8 cellular contexts compared by ENCODE assay signal in the genomic region with DNA sequence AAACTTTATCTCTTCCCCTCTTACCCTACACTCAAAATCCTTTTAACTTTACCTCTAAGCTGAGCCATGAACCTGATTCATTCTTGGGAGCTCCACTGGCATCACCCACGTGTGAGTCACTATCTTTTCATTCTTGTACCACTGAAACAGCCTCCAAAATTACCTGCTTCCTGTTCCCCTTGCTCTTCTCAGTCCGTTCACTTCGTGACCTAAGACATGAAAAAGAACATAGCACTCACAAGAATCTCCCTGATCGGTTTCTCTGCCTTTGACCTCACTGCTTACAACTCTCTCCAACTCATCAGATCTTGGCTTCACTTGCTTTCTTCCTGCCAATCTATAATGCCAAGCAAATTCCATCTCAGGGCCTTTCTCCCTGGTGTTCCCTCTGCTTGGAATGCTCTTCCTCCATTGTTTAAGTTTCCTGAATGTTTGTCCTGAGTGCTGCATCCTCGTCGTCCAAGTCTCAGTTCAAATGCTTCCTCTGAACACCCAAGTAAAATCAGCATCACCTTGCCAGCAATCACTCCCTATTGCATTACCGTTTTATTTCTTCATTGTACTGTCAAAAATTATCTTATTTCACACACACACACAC. TPM values are rescaled to one million over a fixed set of nuclear protein-coding genes. Genes with fewer than 3 reads are reported as not detected.
A peak's percentile ranks its signal among the peaks of the same experiment; 100 is the strongest.
DNase-seq lines count a peak whose midpoint lies in the region; ATAC-seq and TF ChIP-seq lines count a peak whose summit lies in the region.

No MANE protein-coding gene starts in this region.

- POLR2A ChIA-PET in AG04450 (lab: Yijun Ruan, JAX) (interaction anchor here (0.6 to 1.2 kb wide), 3 partner anchors 9 to 544 kb away, joined by 3 to 6 read pairs (median 4); a partner anchor contains a TSS), A673 (lab: Charles Lee; ENCODE audit: low non-redundant PET) (no interaction called here)

- H3K27ac ChIP-seq in AG04450 (ENCODE audit: low read depth, low read length) (peak overlapping the region; percentile 49), substantia nigra (ENCODE audit: low read depth, low read length, poor library complexity, severe bottlenecking) (no peak overlapping the region), left ventricle myocardium inferior (replicated peaks) (no peak overlapping the region), A673 (ENCODE audit: low read depth, low read length, poor library complexity, severe bottlenecking) (no peak overlapping the region)

- peak; percentile 70 for ATAC-seq in GM21423 (IDR thresholded peaks at IDR 0.05; ENCODE audit: unreplicated experiment)

- H3K4me3 ChIP-seq in AG04450 (ENCODE audit: low read depth, low read length) (no peak overlapping the region), left ventricle myocardium inferior (no peak overlapping the region), A673 (ENCODE audit: low read depth, low read length, poor library complexity, severe bottlenecking) (no peak overlapping the region)

- CTCF ChIA-PET in AG04450 (lab: Charles Lee): interaction anchor here (1.0 to 2.0 kb wide), 4 partner anchors 15 to 801 kb away, joined by 3 to 6 read pairs (median 4); a partner anchor contains a TSS
- CTCF ChIA-PET in A673 (lab: Charles Lee): no interaction called here

- H3K4me1 ChIP-seq in left ventricle myocardium inferior (no peaks in the 10 kb centered on the region), A673 (ENCODE audit: insufficient read depth, low read length, poor library complexity, severe bottlenecking) (peaks cover 15% of the 10 kb centered on the region)

- BruUV-seq in A673 (replicated peaks; lab: Mats Ljungman, UMichigan): no TSS peak

- intact Hi-C loops in left ventricle myocardium inferior (cut with micrococcal nuclease): no loop called here
- intact Hi-C loops in A673 (cut with micrococcal nuclease; ENCODE audit: unreplicated experiment): loop anchor here (10.0 kb wide), 1 partner anchor 805 kb away; no protein-coding TSS in a partner anchor

- H3K27me3 ChIP-seq in AG04450 (ENCODE audit: control insufficient read depth, insufficient read depth, low read length) (no peaks in the 10 kb centered on the region), left ventricle myocardium inferior (ENCODE audit: low read depth) (no peaks in the 10 kb centered on the region), A673 (replicated peaks; ENCODE audit: insufficient read depth, low read depth, low read length, poor library complexity) (no peaks in the 10 kb centered on the region)

- H3K9me3 ChIP-seq in AG04450 (ENCODE audit: control insufficient read depth, insufficient read depth, low read length) (no peaks in the 10 kb centered on the region), left ventricle myocardium inferior (replicated peaks) (no peaks in the 10 kb centered on the region), A673 (ENCODE audit: low read depth, low read length, poor library complexity, severe bottlenecking) (no peaks in the 10 kb centered on the region)

- TF ChIP-seq CTCF in AG04450 (IDR thresholded peaks at IDR 0.05; ENCODE audit: low read depth, low read length) (no peak), left ventricle myocardium inferior (IDR thresholded peaks at IDR 0.05; ENCODE audit: borderline replicate concordance) (no peak), A673 (conservative IDR thresholded peaks at IDR 0.05; ENCODE audit: low read depth, low read length) (no peak)

- H3K36me3 ChIP-seq in left ventricle myocardium inferior: no peaks in the 10 kb centered on the region
- H3K36me3 ChIP-seq in A673 (ENCODE audit: insufficient read depth, low read length, poor library complexity, severe bottlenecking): no peaks in the 10 kb centered on the region

- DNase-seq in AG04450 (ENCODE audit: low read depth, low spot score): no peak
- peak; percentile 90 for DNase-seq in NCI-H226
- peak; percentile 64 for DNase-seq in dermis blood vessel endothelial cell
- DNase-seq in NCI-H524 (lab: John Stamatoyannopoulos, UW): no peak
- no peak for DNase-seq in substantia nigra (lab: John Stamatoyannopoulos, UW)
- DNase-seq in left ventricle myocardium inferior: no peak
- no peak for DNase-seq in A673 (ENCODE audit: low spot score)

RNA-seq across cellular contexts. Expression of a gene that starts 9.2 kb away (rescaled TPM):
- 299 and 335 TPM in 2 replicates for polyA plus RNA-seq in AG04450 (2011; rRNA removed)
- 219 and 237 TPM in 2 replicates for polyA minus RNA-seq in AG04450 (2011; rRNA and poly(A)+ RNA removed)
- total RNA-seq in dermis blood vessel endothelial cell: 2.0 and 5.4 TPM in 2 replicates
- total RNA-seq in left ventricle myocardium inferior: 7.0 TPM
- 11.3 and 19.7 TPM in 2 replicates for total RNA-seq in A673 (2021)

RNA-seq across cellular contexts. Expression of a gene that starts 21.7 kb away (rescaled TPM):
- polyA plus RNA-seq in AG04450 (2011; rRNA removed): 37.8 and 64.4 TPM in 2 replicates
- polyA minus RNA-seq in AG04450 (2011; rRNA and poly(A)+ RNA removed): 16.0 and 31.3 TPM in 2 replicates
- total RNA-seq in dermis blood vessel endothelial cell (51.9 and 76.4 TPM in 2 replicates), left ventricle myocardium inferior (32.7 TPM), A673 (2021) (75.3 and 85.9 TPM in 2 replicates)

Comparison
In these comparisons a context has a peak if more than half of its experiments do, and no peak if none do; other contexts are left out.
1. DNase-seq: peak in NCI-H226 (single experiment) and dermis blood vessel endothelial cell (single experiment); none in AG04450 (single experiment), NCI-H524 (0 of 2), substantia nigra (0 of 49), left ventricle myocardium inferior (single experiment) and A673 (single experiment).